8 cellular contexts compared by ENCODE assay signal in the genomic region with DNA sequence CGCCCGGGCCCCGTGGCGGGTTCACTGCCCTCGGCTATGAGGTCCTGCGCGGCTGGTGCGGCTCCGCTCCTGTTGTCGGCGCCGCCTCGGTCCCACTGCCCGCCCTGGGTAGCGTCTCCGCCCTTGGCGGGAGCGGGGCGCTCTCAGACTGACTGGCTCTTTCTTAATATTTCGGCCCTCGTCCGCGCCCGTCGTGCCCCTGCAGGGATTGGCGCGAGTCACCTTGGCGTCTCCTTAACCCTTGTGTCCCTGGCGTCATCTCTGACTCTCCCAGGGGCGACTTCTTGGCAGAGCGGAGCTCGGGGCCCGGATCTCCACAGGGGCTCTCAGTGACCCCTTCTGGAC. TPM values are rescaled to one million over a fixed set of nuclear protein-coding genes. Genes with fewer than 3 reads are reported as not detected.
A peak's percentile ranks its signal among the peaks of the same experiment; 100 is the strongest.
DNase-seq lines count a peak whose midpoint lies in the region; ATAC-seq, FAIRE-seq and TF ChIP-seq lines count a peak whose summit lies in the region.

No MANE protein-coding gene starts in this region.

- H3K79me1 ChIP-seq in trophoblast cell (ENCODE audit: low read length) = peaks cover 34% of the 10 kb centered on the region

- H4K91ac ChIP-seq in trophoblast cell (ENCODE audit: low read depth, low read length) = peak overlapping the region; percentile 91

- peak overlapping the region; percentile 94 for H3K9ac ChIP-seq in HCT116 (ENCODE audit: low read length)
- H3K9ac ChIP-seq in trophoblast cell (ENCODE audit: low read length) = peak overlapping the region; percentile 99

- no peak overlapping the region for H2AFZ ChIP-seq in HCT116 (ENCODE audit: low read depth, low read length, poor library complexity, severe bottlenecking)
- peak overlapping the region; percentile 9 for H2AFZ ChIP-seq in trophoblast cell (ENCODE audit: insufficient read depth, low read length, poor library complexity)

- H2BK5ac ChIP-seq in trophoblast cell (ENCODE audit: low read depth, low read length, poor library complexity) = peak overlapping the region; percentile 87

- no peak overlapping the region for H3K23ac ChIP-seq in trophoblast cell (ENCODE audit: low read length)

- no peak for TF ChIP-seq RAD21 in A549 (conservative IDR thresholded peaks at IDR 0.05 in 1 of 2, IDR thresholded peaks at IDR 0.05 in 1 of 2)
- no peak for TF ChIP-seq RAD21 in HCT116 (IDR thresholded peaks at IDR 0.05; ENCODE audit: low read depth)

- CTCF ChIA-PET in A549 (lab: Yijun Ruan, JAX) = interaction anchor here (0.7 to 78.4 kb wide), 3 partner anchors 58 to 102 kb away, joined by 3 to 4158 read pairs (median 3); no protein-coding TSS in a partner anchor
- CTCF ChIA-PET in HCT116 (lab: Charles Lee) = interaction anchor here (1.0 kb wide), 1 partner anchor 67 kb away, joined by 4 read pairs; no protein-coding TSS in a partner anchor

- H2BK12ac ChIP-seq in trophoblast cell (ENCODE audit: low read length) = no peak overlapping the region

- intact Hi-C loops in HCT116 (cut with micrococcal nuclease) = loop anchor here (5.0 kb wide), 1 partner anchor 247 kb away; the partner anchor contains the start of gene NCL

- 1% methylated on average over 22 of the region's 33 CpGs for WGBS in A549 (ENCODE audit: missing lambda C conversion rate)
- WGBS in trophoblast cell (ENCODE audit: extremely low coverage, insufficient coverage, insufficient read length) = no CpG with 5 or more reads among the region's 33 CpGs

- TF ChIP-seq CTCF in A549 (IDR thresholded peaks at IDR 0.05) = no peak
- no peak for TF ChIP-seq CTCF in HCT116 (IDR thresholded peaks at IDR 0.05 in 2 of 3, conservative IDR thresholded peaks at IDR 0.05 in 1 of 3; ENCODE audit: borderline replicate concordance in 1 of 3, insufficient read depth in 1 of 3, low read depth in 2 of 3, low read length in 2 of 3)
- no peak for TF ChIP-seq CTCF in fibroblast of villous mesenchyme (IDR thresholded peaks at IDR 0.05; ENCODE audit: insufficient read depth, low read depth, low read length)

- in situ Hi-C loops in KBM-7 (cut with MboI; ENCODE audit: low pct_unique_long_range_greater_than_20kb, low sequenced_read_pairs) = no loop called here

- peak overlapping the region; percentile 100 for H3K4ac ChIP-seq in trophoblast cell (ENCODE audit: low read depth, low read length)

- H3K36me3 Mint-ChIP-seq in activated T-cell treated with anti-CD3 and anti-CD28 coated beads, Interleukin-2, amount 50 U/mL, for 24 hours (ENCODE audit: low read depth) = peaks cover 72% of the 10 kb centered on the region

- H3K14ac ChIP-seq in trophoblast cell (ENCODE audit: low read length) = peak overlapping the region; percentile 98

- H3K27ac ChIP-seq in A549 = peak overlapping the region; percentile 98 to 99
- peak overlapping the region; percentile 99 for H3K27ac ChIP-seq in HCT116 (ENCODE audit: low read depth, low read length)
- H3K27ac ChIP-seq in trophoblast cell (ENCODE audit: low read depth, low read length) = peak overlapping the region; percentile 86

- ATAC-seq in A549 (peak in 1 of 2 experiments; percentile 0; a peak in 1 of 6 replicates), HCT116 (no peak), GM21825 (IDR thresholded peaks at IDR 0.05; ENCODE audit: unreplicated experiment) (no peak)

- H4K12ac ChIP-seq in trophoblast cell (ENCODE audit: low read depth, low read length) = peak overlapping the region; percentile 58

- H3K4me2 ChIP-seq in A549 = peak overlapping the region; percentile 94
- peak overlapping the region; percentile 93 for H3K4me2 ChIP-seq in HCT116 (ENCODE audit: low read length)
- H3K4me2 ChIP-seq in trophoblast cell (ENCODE audit: low read length) = peak overlapping the region; percentile 59

- peak overlapping the region; percentile 99 for H3K4me3 Mint-ChIP-seq in activated T-cell treated with anti-CD3 and anti-CD28 coated beads, Interleukin-2, amount 50 U/mL, for 24 hours

- no peak for FAIRE-seq in A549 (lab: Jason Lieb, UNC)

- BruUV-seq in HCT116 (replicated peaks; lab: Mats Ljungman, UMichigan) = no TSS peak

- POLR2A ChIA-PET in A549 (lab: Yijun Ruan, JAX) (interaction anchor here (1.0 to 2.9 kb wide), 4 partner anchors 33 to 98 kb away, joined by 8 to 45 read pairs (median 9); no protein-coding TSS in a partner anchor), HCT116 (lab: Charles Lee) (interaction anchor here (1.5 to 5.5 kb wide), 2 partner anchors 37 to 245 kb away, joined by 3 to 34 read pairs; partner anchors contain the start of gene NCL)

- no peaks in the 10 kb centered on the region for H3K9me3 Mint-ChIP-seq in activated T-cell treated with anti-CD3 and anti-CD28 coated beads, Interleukin-2, amount 50 U/mL, for 24 hours

- peak overlapping the region; percentile 5 for H2BK120ac ChIP-seq in trophoblast cell (ENCODE audit: insufficient read depth, low read length, poor library complexity)

- H3K27me3 Mint-ChIP-seq in activated T-cell treated with anti-CD3 and anti-CD28 coated beads, Interleukin-2, amount 50 U/mL, for 24 hours = no peaks in the 10 kb centered on the region

- no peak for TF ChIP-seq POLR2A in A549 (IDR thresholded peaks at IDR 0.05; ENCODE audit: low read length)
- TF ChIP-seq POLR2A in HCT116 (IDR thresholded peaks at IDR 0.05; ENCODE audit: borderline replicate concordance, extremely low read depth, insufficient read depth, insufficient read length) = no peak

- peak overlapping the region; percentile 30 for H4K8ac ChIP-seq in trophoblast cell (ENCODE audit: low read depth, low read length)

- DNase-seq in A549 (ENCODE audit: low read depth in 1 of 2, low spot score in 1 of 2) = peak in 1 of 2 experiments; percentile 62
- DNase-seq in HCT116 (ENCODE audit: low read depth, low spot score) = no peak
- DNase-seq in activated T-cell treated with anti-CD3 and anti-CD28 coated beads, Interleukin-2, amount 50 U/mL, for 24 hours = no peak
- peak; percentile 31 for DNase-seq in fibroblast of villous mesenchyme (ENCODE audit: low read depth)
- DNase-seq in trophoblast cell = no peak
- DNase-seq in NCI-H2107 treated with DMSO at 0.1 percent for 48 hours (lab: John Stamatoyannopoulos, UW; ENCODE audit: unreplicated experiment) = no peak
- DNase-seq in KBM-7 = no peak

- H3K9me3 ChIP-seq in A549 (no peaks in the 10 kb centered on the region), HCT116 (ENCODE audit: control insufficient read depth in 1 of 2, insufficient read depth in 1 of 2, low read depth in 1 of 2, low read length in 2 of 2) (no peaks in the 10 kb centered on the region), trophoblast cell (ENCODE audit: insufficient read depth, low read depth, low read length) (no peaks in the 10 kb centered on the region)

- H3K79me2 ChIP-seq in HCT116 (ENCODE audit: insufficient read depth, low read length) (peaks cover 58% of the 10 kb centered on the region), trophoblast cell (ENCODE audit: control insufficient read depth, insufficient read depth, low read length, poor library complexity) (peaks cover 42% of the 10 kb centered on the region)

- peak overlapping the region; percentile 2 for H2AK5ac ChIP-seq in trophoblast cell (ENCODE audit: low read length)

- peaks cover 31% of the 10 kb centered on the region; the same call in 1 of the 2 replicates for H4K20me1 ChIP-seq in HCT116 (ENCODE audit: insufficient read depth)

- H3K9me2 ChIP-seq in HCT116 (ENCODE audit: insufficient read depth) = no peaks in the 10 kb centered on the region

- peaks cover 19 to 38% of the 10 kb centered on the region in 2 experiments for H3K36me3 ChIP-seq in HCT116 (ENCODE audit: control insufficient read depth in 1 of 2, insufficient read depth in 2 of 2, low read length in 2 of 2)
- peaks cover 28 to 36% of the 10 kb centered on the region in 2 experiments for H3K36me3 ChIP-seq in trophoblast cell (ENCODE audit: control insufficient read depth in 1 of 2, insufficient read depth in 2 of 2, low read length in 2 of 2)

- peaks cover 41% of the 10 kb centered on the region for H3K4me1 ChIP-seq in A549
- peaks cover 23 to 59% of the 10 kb centered on the region in 2 experiments for H3K4me1 ChIP-seq in HCT116 (ENCODE audit: control insufficient read depth in 1 of 2, insufficient read depth in 2 of 2, low read length in 2 of 2)
- peaks cover 3 to 10% of the 10 kb centered on the region in 2 experiments for H3K4me1 ChIP-seq in trophoblast cell (ENCODE audit: control insufficient read depth in 1 of 2, insufficient read depth in 2 of 2, low read length in 2 of 2)

- peak overlapping the region; percentile 99 for H3K27ac Mint-ChIP-seq in activated T-cell treated with anti-CD3 and anti-CD28 coated beads, Interleukin-2, amount 50 U/mL, for 24 hours

- no peak for TF ChIP-seq EP300 in A549 (IDR thresholded peaks at IDR 0.05)

- peaks cover 41% of the 10 kb centered on the region for H3K4me1 Mint-ChIP-seq in activated T-cell treated with anti-CD3 and anti-CD28 coated beads, Interleukin-2, amount 50 U/mL, for 24 hours (ENCODE audit: low read depth)

- RAD21 ChIA-PET in HCT116 (lab: Charles Lee; ENCODE audit: low non-redundant PET in 1 of 2, low total read pairs in 2 of 2, uncharacterized antibody in 2 of 2, unreplicated experiment in 2 of 2) = no interaction called here

- H3K27me3 ChIP-seq in HCT116 (ENCODE audit: insufficient read depth, low read length) (no peaks in the 10 kb centered on the region), trophoblast cell (ENCODE audit: insufficient read depth, low read length) (no peaks in the 10 kb centered on the region)

- peak overlapping the region; percentile 88 for H3K18ac ChIP-seq in trophoblast cell (ENCODE audit: low read length)

- H3K4me3 ChIP-seq in A549 (peak overlapping the region; percentile 100), HCT116 (replicated peaks in 1 of 2; ENCODE audit: low read depth in 1 of 2, low read length in 2 of 2) (peak overlapping the region; percentile 69 to 94), fibroblast of villous mesenchyme (ENCODE audit: low read depth, low read length) (peak overlapping the region; percentile 81), trophoblast cell (ENCODE audit: low read depth, low read length) (peak overlapping the region; percentile 97)

TF ChIP-seq in A549, 52 proteins besides CTCF, POLR2A, EP300 and RAD21 (continues in another document):
- TF ChIP-seq JUNB (IDR thresholded peaks at IDR 0.05) = no peak
- TF ChIP-seq NR3C1 (IDR thresholded peaks at IDR 0.05) = no peak
- TF ChIP-seq HOXB5 (CRISPR knock-in tag; IDR thresholded peaks at IDR 0.05) = no peak
- TF ChIP-seq TFCP2L1 (CRISPR knock-in tag; IDR thresholded peaks at IDR 0.05) = no peak

TF ChIP-seq in HCT116, 20 proteins besides CTCF, POLR2A, EP300 and RAD21 (continues in another document):
- no peak for TF ChIP-seq SRF (IDR thresholded peaks at IDR 0.05; ENCODE audit: low read depth)
- TF ChIP-seq TCF7L2 (IDR thresholded peaks at IDR 0.05; ENCODE audit: borderline replicate concordance, extremely low read depth, insufficient read depth, insufficient read length) = no peak

RNA-seq across cellular contexts. Expression of gene PTMA, which starts 1.3 kb away (rescaled TPM):
- polyA plus RNA-seq in A549 (2011; rRNA removed) (434 and 1,191 TPM in 2 replicates), A549 (2017; fragmentation: RNase III; extraction: RNeasy Plus Mini Kit Qiagen cat#74134 plus additional on column Dnase treatment) (2,232 to 2,533 TPM (median 2,360 TPM) in 3 replicates)
- polyA plus RNA-seq in A549 (2012; cell fraction: cytosol; rRNA removed) = 906 and 1,052 TPM in 2 replicates
- 514 and 638 TPM in 2 replicates for polyA plus RNA-seq in A549 (2012; cell fraction: nucleus; rRNA removed)
- polyA minus RNA-seq in A549 (2011; rRNA and poly(A)+ RNA removed) = 113 and 134 TPM in 2 replicates
- total RNA-seq in HCT116 (2021; ENCODE audit: unreplicated experiment) (2,752 TPM), fibroblast of villous mesenchyme (598 and 694 TPM in 2 replicates)
- 2,841 and 3,306 TPM in 2 replicates for polyA plus RNA-seq in HCT116 (2012)
- polyA plus RNA-seq in trophoblast cell (2013) = 1,343 and 1,403 TPM in 2 replicates
